Comparison of ENCODE assay signal across 9 cellular contexts in genomic region chr1:40384413-40384762, GRCh38. TPM values are rescaled to one million over a fixed set of nuclear protein-coding genes. Genes with fewer than 3 reads are reported as not detected.
DNase-seq lines count a peak whose midpoint lies in the region; ATAC-seq lines count a peak whose summit lies in the region.
"Had no signal": no experiment of that assay in that cellular context is flagged by ENCODE, and none has a peak within 500 bp of the region (broad histone marks: within the 10 kb centered on the region; RNA-seq: fewer than 3 reads in every experiment).

No MANE protein-coding gene starts in this region.

- CTCF ChIA-PET in T-cell (lab: Charles Lee) = interaction anchor here in 1 of 2 donors (2.3 to 6.7 kb wide), 4 partner anchors 10 to 46 kb away, joined by 13 to 64 read pairs (median 26); partner anchors contain the start of gene SMAP2

- intact Hi-C loops in activated CD4-positive, alpha-beta T cell treated with anti-CD3 and anti-CD28 coated beads, Interleukin-2, amount 10 ng/mL, durations not matched to agents 24 days and 14 days (cut with micrococcal nuclease) = loop anchor here (2.0 kb wide), 3 partner anchors 16 to 224 kb away; partner anchors contain the start of gene RLF

- H3K4me3 Mint-ChIP-seq in activated CD4-positive, alpha-beta T cell treated with anti-CD3 and anti-CD28 coated beads, Interleukin-2, amount 10 ng/mL, durations not matched to agents 24 days and 14 days = peak overlapping the region; percentile 88
- peak overlapping the region; percentile 79 to 89 (median 86) for H3K4me3 Mint-ChIP-seq in T-cell

- DNase-seq in activated CD4-positive, alpha-beta T cell treated with anti-CD3 and anti-CD28 coated beads, Interleukin-2, amount 10 ng/mL, durations not matched to agents 24 days and 14 days = peak; percentile 73
- no peak for DNase-seq in activated CD4-positive, alpha-beta T cell treated with anti-CD3 and anti-CD28 coated beads, Interleukin-2, amount 50 U/mL, for 4 hours
- no peak for DNase-seq in T-cell
- no peak for DNase-seq in NCI-H1436 (lab: John Stamatoyannopoulos, UW)
- no peak for DNase-seq in activated CD8-positive, alpha-beta memory T cell treated with anti-CD3 and anti-CD28 coated beads, Interleukin-2, amount 50 U/mL, for 4 hours
- DNase-seq: NCI-H526 had no signal

- H3K36me3 ChIP-seq in iPS-20b (ENCODE audit: insufficient read depth, low read depth, low read length) = no peaks in the 10 kb centered on the region
- H3K36me3 ChIP-seq in subcutaneous abdominal adipose tissue (ENCODE audit: control insufficient read depth in 5 of 5, insufficient read depth in 5 of 5, low read length in 5 of 5) = peaks cover 0 to 4% (median 0%) of the 10 kb centered on the region in 5 donors

- no peak overlapping the region for H3K27ac ChIP-seq in iPS-20b (ENCODE audit: low read length)
- H3K27ac ChIP-seq in subcutaneous abdominal adipose tissue (ENCODE audit: low read depth, low read length) = peak overlapping the region; percentile 57

- no peaks in the 10 kb centered on the region for H3K27me3 ChIP-seq in iPS-20b (ENCODE audit: insufficient read depth, low read length)
- no peaks in the 10 kb centered on the region for H3K27me3 ChIP-seq in subcutaneous abdominal adipose tissue (ENCODE audit: control insufficient read depth in 5 of 5, insufficient read depth in 4 of 5, low read length in 5 of 5)

- no peaks in the 10 kb centered on the region for H3K9me3 Mint-ChIP-seq in activated CD4-positive, alpha-beta T cell treated with anti-CD3 and anti-CD28 coated beads, Interleukin-2, amount 10 ng/mL, durations not matched to agents 24 days and 14 days
- no peaks in the 10 kb centered on the region for H3K9me3 Mint-ChIP-seq in T-cell

- H3K4me1 Mint-ChIP-seq in activated CD4-positive, alpha-beta T cell treated with anti-CD3 and anti-CD28 coated beads, Interleukin-2, amount 10 ng/mL, durations not matched to agents 24 days and 14 days = peaks cover 76% of the 10 kb centered on the region
- peaks cover 82 to 96% (median 95%) of the 10 kb centered on the region in 3 donors for H3K4me1 Mint-ChIP-seq in T-cell

- POLR2A ChIA-PET in T-cell (lab: Charles Lee) = interaction anchor here (0.6 to 6.3 kb wide), 10 partner anchors 8 to 46 kb away, joined by 3 to 141 read pairs (median 7); partner anchors contain the start of gene SMAP2 (in 2 of the 2)

- H3K9me3 ChIP-seq in iPS-20b (ENCODE audit: insufficient read depth, low read depth, low read length) (no peaks in the 10 kb centered on the region), subcutaneous abdominal adipose tissue (ENCODE audit: control insufficient read depth in 5 of 5, low read length in 5 of 5) (no peaks in the 10 kb centered on the region)

- H3K4me3 ChIP-seq in iPS-20b (ENCODE audit: low read length) (no peak overlapping the region), subcutaneous abdominal adipose tissue (ENCODE audit: low read depth in 1 of 5, low read length in 5 of 5) (peak overlapping the region in 1 of 5 donors; percentile 6)

- H3K9ac ChIP-seq in iPS-20b (ENCODE audit: low read depth, low read length) = 0 out of 2 replicates have a peak overlapping the region, but pooled peaks have one; percentile 15
- H3K9ac ChIP-seq in subcutaneous abdominal adipose tissue (ENCODE audit: low read length in 5 of 5) = peak overlapping the region in 2 of 5 donors; percentile 26 to 38

- ATAC-seq in T-cell (replicated peaks in 1 of 4) = no peak
- no peak for ATAC-seq in GM19035 (IDR thresholded peaks at IDR 0.05; ENCODE audit: unreplicated experiment)

- H3K27me3 Mint-ChIP-seq in activated CD4-positive, alpha-beta T cell treated with anti-CD3 and anti-CD28 coated beads, Interleukin-2, amount 10 ng/mL, durations not matched to agents 24 days and 14 days = no peaks in the 10 kb centered on the region
- no peaks in the 10 kb centered on the region for H3K27me3 Mint-ChIP-seq in T-cell

- H3K4me1 ChIP-seq in iPS-20b (ENCODE audit: insufficient read depth, low read length) (no peaks in the 10 kb centered on the region), subcutaneous abdominal adipose tissue (ENCODE audit: control insufficient read depth in 5 of 5, insufficient read depth in 5 of 5, low read length in 5 of 5) (peaks cover 7 to 89% (median 70%) of the 10 kb centered on the region in 5 donors)

- H3K36me3 Mint-ChIP-seq in activated CD4-positive, alpha-beta T cell treated with anti-CD3 and anti-CD28 coated beads, Interleukin-2, amount 10 ng/mL, durations not matched to agents 24 days and 14 days (ENCODE audit: low read depth) = peaks cover 41% of the 10 kb centered on the region
- H3K36me3 Mint-ChIP-seq in T-cell = peaks cover 22% of the 10 kb centered on the region

- H3K27ac Mint-ChIP-seq in activated CD4-positive, alpha-beta T cell treated with anti-CD3 and anti-CD28 coated beads, Interleukin-2, amount 10 ng/mL, durations not matched to agents 24 days and 14 days = peak overlapping the region; percentile 99
- H3K27ac Mint-ChIP-seq in T-cell = peak overlapping the region; percentile 99 to 100

RNA-seq across cellular contexts. Expression of gene SMAP2, which starts 10.9 kb away (rescaled TPM):
- total RNA-seq in activated CD4-positive, alpha-beta T cell treated with anti-CD3 and anti-CD28 coated beads, Interleukin-2, amount 10 ng/mL, durations not matched to agents 24 days and 14 days = 156 and 157 TPM in 2 replicates
- 100 to 1,000 TPM; 120 to 254 (median 123) TPM for total RNA-seq in T-cell
